Comparison of ENCODE assay signal across 16 cellular contexts in genomic region chr1:78388275-78388674, GRCh38.
DNase-seq lines count a peak whose midpoint lies in the region; ATAC-seq, FAIRE-seq and TF ChIP-seq lines count a peak whose summit lies in the region.
"Had no signal": no experiment of that assay in that cellular context is flagged by ENCODE, and none has a peak within 500 bp of the region (broad histone marks: within the 10 kb centered on the region; RNA-seq: fewer than 3 reads in every experiment).

No MANE protein-coding gene starts in this region.

- H3K36me3 ChIP-seq in left ventricle myocardium inferior (no peaks in the 10 kb centered on the region), astrocyte (ENCODE audit: insufficient read depth, low read length) (no peaks in the 10 kb centered on the region), aorta (ENCODE audit: control insufficient read depth in 1 of 2, insufficient read depth in 2 of 2, low read length in 1 of 2) (no peaks in the 10 kb centered on the region), HAP-1 (replicated peaks) (no peaks in the 10 kb centered on the region)
- H3K36me3 ChIP-seq: BE2C had no signal

- peak overlapping the region; percentile 19 for H3K27ac ChIP-seq in left ventricle myocardium inferior (replicated peaks)
- H3K27ac ChIP-seq in astrocyte (ENCODE audit: low read depth, low read length): no peak overlapping the region
- no peak overlapping the region for H3K27ac ChIP-seq in aorta (ENCODE audit: low read depth in 1 of 2, low read length in 2 of 2)
- H3K27ac ChIP-seq in dorsolateral prefrontal cortex: no peak overlapping the region

- H3K9me3 ChIP-seq in left ventricle myocardium inferior (replicated peaks): peaks cover 10% of the 10 kb centered on the region
- no peaks in the 10 kb centered on the region for H3K9me3 ChIP-seq in astrocyte (ENCODE audit: insufficient read depth, low read depth, low read length)
- H3K9me3 ChIP-seq in aorta (ENCODE audit: control insufficient read depth, low read length): no peaks in the 10 kb centered on the region
- H3K9me3 ChIP-seq in HAP-1: no peaks in the 10 kb centered on the region
- H3K9me3 ChIP-seq: BE2C, Caco-2 had no signal

- H3K9ac ChIP-seq in astrocyte (ENCODE audit: low read length): no peak overlapping the region

- intact Hi-C loops in left ventricle myocardium inferior (cut with micrococcal nuclease): no loop called here
- intact Hi-C loops in cardiac septum (cut with DNase I): no loop called here
- intact Hi-C loops in aorta (cut with DNase I): no loop called here
- intact Hi-C loops in dorsolateral prefrontal cortex (cut with DNase I): no loop called here

- no peak overlapping the region for H3K4me2 ChIP-seq in astrocyte (ENCODE audit: low read length)

- H3K27me3 ChIP-seq in left ventricle myocardium inferior (ENCODE audit: low read depth) (no peaks in the 10 kb centered on the region), astrocyte (ENCODE audit: insufficient read depth, low read length) (no peaks in the 10 kb centered on the region), aorta (ENCODE audit: control insufficient read depth in 1 of 2, insufficient read depth in 2 of 2, low read length in 1 of 2) (no peaks in the 10 kb centered on the region), dorsolateral prefrontal cortex (peaks cover 0 to 4% (median 0%) of the 10 kb centered on the region in 45 donors), HAP-1 (ENCODE audit: low read depth) (no peaks in the 10 kb centered on the region)
- H3K27me3 ChIP-seq: BE2C had no signal

- TF ChIP-seq CTCF in left ventricle myocardium inferior (IDR thresholded peaks at IDR 0.05; ENCODE audit: borderline replicate concordance) (no peak), astrocyte (IDR thresholded peaks at IDR 0.05; ENCODE audit: insufficient read depth, low read depth, low read length) (no peak), nephron (IDR thresholded peaks at IDR 0.05; ENCODE audit: unreplicated experiment in 3 of 3) (no peak), dorsolateral prefrontal cortex (IDR thresholded peaks at IDR 0.05 in 54 of 56, conservative IDR thresholded peaks at IDR 0.05 in 2 of 56; ENCODE audit: low read depth in 1 of 56, partially characterized antibody in 56 of 56) (no peak)

- peak; percentile 17 for FAIRE-seq in astrocyte (lab: Jason Lieb, UNC)
- FAIRE-seq: H54 had no signal

- H2AFZ ChIP-seq in astrocyte (ENCODE audit: low read depth, low read length): no peak overlapping the region

- H3K36me3 Mint-ChIP-seq in astrocyte (ENCODE audit: low read depth, unreplicated experiment): no peaks in the 10 kb centered on the region
- no peaks in the 10 kb centered on the region for H3K36me3 Mint-ChIP-seq in nephron (ENCODE audit: low read depth)
- H3K36me3 Mint-ChIP-seq: CD14-positive monocyte; CD8-positive, alpha-beta T cell had no signal

- H3K4me1 ChIP-seq in left ventricle myocardium inferior (no peaks in the 10 kb centered on the region), astrocyte (ENCODE audit: insufficient read depth, low read length) (no peaks in the 10 kb centered on the region), aorta (ENCODE audit: control insufficient read depth in 1 of 2, insufficient read depth in 2 of 2, low read length in 2 of 2) (no peaks in the 10 kb centered on the region), HAP-1 (peaks cover 3% of the 10 kb centered on the region; the same call in 1 of the 2 replicates)
- H3K4me1 ChIP-seq: BE2C, Caco-2 had no signal

- in situ Hi-C loops in HAP-1 (cut with MboI; ENCODE audit: low sequenced_read_pairs): no loop called here

- no peaks in the 10 kb centered on the region for H3K9me3 Mint-ChIP-seq in astrocyte (ENCODE audit: unreplicated experiment)
- H3K9me3 Mint-ChIP-seq in nephron: peaks cover 9% of the 10 kb centered on the region

- DNase-seq in left ventricle myocardium inferior: no peak
- no peak for DNase-seq in cardiac septum (ENCODE audit: low spot score)
- peak; percentile 29 for DNase-seq in astrocyte (ENCODE audit: low read depth)
- no peak for DNase-seq in aorta
- no peak for DNase-seq in dorsolateral prefrontal cortex
- DNase-seq in central memory CD4-positive, alpha-beta T cell: no peak
- DNase-seq in HAP-1 (ENCODE audit: low spot score in 2 of 2): no peak
- DNase-seq: 8988T; BE2C; Caco-2; CD8-positive, alpha-beta T cell; GF-D8; IMR-90 had no signal

- H3K27ac Mint-ChIP-seq in astrocyte (ENCODE audit: unreplicated experiment) (no peak overlapping the region), nephron (peak overlapping the region in 2 of 3 experiments; percentile 87 to 89)
- H3K27ac Mint-ChIP-seq: CD14-positive monocyte; CD8-positive, alpha-beta T cell had no signal

- H3K27me3 Mint-ChIP-seq in astrocyte (ENCODE audit: low read depth, unreplicated experiment): peaks cover 5% of the 10 kb centered on the region
- no peaks in the 10 kb centered on the region for H3K27me3 Mint-ChIP-seq in nephron (ENCODE audit: low read depth)

- H4K20me1 ChIP-seq in astrocyte (ENCODE audit: insufficient read depth, low read length): no peaks in the 10 kb centered on the region

- H3K4me1 Mint-ChIP-seq in astrocyte (ENCODE audit: low read depth, unreplicated experiment) (peaks cover 2% of the 10 kb centered on the region), nephron (peaks cover 9% of the 10 kb centered on the region)
- H3K4me1 Mint-ChIP-seq: CD14-positive monocyte had no signal

- H3K4me3 ChIP-seq in left ventricle myocardium inferior (no peak overlapping the region), astrocyte (ENCODE audit: insufficient read depth, low read depth, low read length) (no peak overlapping the region), aorta (ENCODE audit: low read length in 2 of 2) (no peak overlapping the region), dorsolateral prefrontal cortex (no peak overlapping the region), HAP-1 (no peak overlapping the region)

- ATAC-seq in aorta (ENCODE audit: low FRiP score): peak; percentile 23
- ATAC-seq: CD8-positive, alpha-beta T cell had no signal

- no peaks in the 10 kb centered on the region for H3K79me2 ChIP-seq in astrocyte (ENCODE audit: insufficient read depth, low read length)

- H3K4me3 Mint-ChIP-seq in astrocyte (ENCODE audit: unreplicated experiment): no peak overlapping the region
- no peak overlapping the region for H3K4me3 Mint-ChIP-seq in nephron
- H3K4me3 Mint-ChIP-seq: CD14-positive monocyte; CD8-positive, alpha-beta T cell had no signal
